ENCODE assay signal across 19 cellular contexts in the genomic region with DNA sequence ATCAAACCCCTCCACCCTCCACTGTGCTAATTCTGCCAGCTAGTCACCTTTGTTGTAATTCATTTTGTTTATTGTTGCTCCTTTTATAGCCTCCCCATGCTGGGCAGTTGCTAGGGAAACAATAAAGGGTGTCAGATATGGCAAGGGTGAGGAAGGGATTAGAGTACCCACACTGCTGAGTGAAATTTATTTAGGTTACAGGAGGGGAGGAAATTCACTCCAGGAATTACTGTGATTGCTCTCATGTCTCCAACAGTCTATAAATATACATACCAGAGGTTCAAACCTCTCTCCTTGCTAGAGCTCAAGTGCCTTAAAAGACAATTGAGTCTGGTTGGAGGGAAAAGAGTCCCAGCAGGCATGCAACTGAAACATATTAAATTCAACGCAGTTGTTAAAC.
A peak's percentile ranks its signal among the peaks of the same experiment; 100 is the strongest.
DNase-seq lines count a peak whose midpoint lies in the region; ATAC-seq and TF ChIP-seq lines count a peak whose summit lies in the region.
"Had no signal": no experiment of that assay in that cellular context is flagged by ENCODE, and none has a peak within 500 bp of the region (broad histone marks: within the 10 kb centered on the region; RNA-seq: fewer than 3 reads in every experiment).

No MANE protein-coding gene starts in this region.

- peak overlapping the region in 1 of 2 experiments; percentile 34 for H3K4ac ChIP-seq in mesenchymal stem cell (ENCODE audit: low read depth in 1 of 2, low read length in 2 of 2)

- no peak overlapping the region for H3K27ac ChIP-seq in mesenchymal stem cell (ENCODE audit: low read length, poor library complexity, severe bottlenecking)
- H3K27ac ChIP-seq: HL-60, lower lobe of right lung, SJSA1 had no signal

- H3K14ac ChIP-seq in mesenchymal stem cell (ENCODE audit: low read length in 2 of 2) = no peak overlapping the region

- peaks cover 4% of the 10 kb centered on the region for H3K4me1 ChIP-seq in mesenchymal stem cell (ENCODE audit: control insufficient read depth, insufficient read depth, low read depth, low read length)

- no peak overlapping the region for H2BK15ac ChIP-seq in mesenchymal stem cell (ENCODE audit: low read depth, poor library complexity, severe bottlenecking)

- DNase-seq in COR-L47 (lab: John Stamatoyannopoulos, UW) (peak; percentile 63), HEK293T (ENCODE audit: extremely low spot score) (peak; percentile 39), NCI-H345 treated with DMSO at 0.1 percent for 48 hours (lab: John Stamatoyannopoulos, UW; ENCODE audit: unreplicated experiment) (peak; percentile 76), mesenchymal stem cell (no peak), NOMO-1 treated with dmso at 0.1 percent for 144 hours (lab: John Stamatoyannopoulos, UW; ENCODE audit: unreplicated experiment) (no peak), SW480 (ENCODE audit: low spot score) (no peak)
- DNase-seq in activated CD8-positive, alpha-beta memory T cell treated with anti-CD3 and anti-CD28 coated beads, Interleukin-2, amount 50 U/mL, for 48 hours = no peak
- DNase-seq: activated CD4-positive, alpha-beta T cell treated with anti-CD3 and anti-CD28 coated beads for 48 hours; AML-193; DMS 273 treated with DMSO at 0.1 percent for 48 hours; Kasumi-1; lower lobe of right lung; NCI-H2171; retina; stimulated activated CD4-positive, alpha-beta T cell treated with anti-CD3 and anti-CD28 coated beads, Interleukin-2, amount 100 ng/mL, for 24 hours; T1000 had no signal

- H3K4me3 ChIP-seq in mesenchymal stem cell (ENCODE audit: insufficient read depth in 1 of 2, low read depth in 1 of 2, low read length in 2 of 2) = no peak overlapping the region
- H3K4me3 ChIP-seq: lower lobe of right lung, SJSA1 had no signal

- no peaks in the 10 kb centered on the region for H3K36me3 ChIP-seq in mesenchymal stem cell (ENCODE audit: control insufficient read depth in 1 of 2, insufficient read depth in 2 of 2, low read depth in 1 of 2, low read length in 2 of 2)
- H3K36me3 ChIP-seq: lower lobe of right lung, SJSA1 had no signal

- CTCF ChIA-PET in HEK293T (lab: Yijun Ruan, JAX) = interaction anchor here (1.1 kb wide), 1 partner anchor 35 kb away, joined by 4 read pairs; no protein-coding TSS in a partner anchor

- no peak overlapping the region for H2BK120ac ChIP-seq in mesenchymal stem cell (ENCODE audit: low read depth, low read length)

- no peak for ATAC-seq in HG03159 (IDR thresholded peaks at IDR 0.05; ENCODE audit: unreplicated experiment)
- ATAC-seq: lower lobe of right lung had no signal

- H3K79me1 ChIP-seq in mesenchymal stem cell (replicated peaks; ENCODE audit: low read length, poor library complexity, severe bottlenecking) = no peaks in the 10 kb centered on the region

- no peak overlapping the region for H3K23ac ChIP-seq in mesenchymal stem cell (ENCODE audit: low read length in 2 of 2)

- H3K18ac ChIP-seq in mesenchymal stem cell (ENCODE audit: low read depth in 1 of 2, low read length in 2 of 2) = peak overlapping the region; percentile 34 to 78

- H2AFZ ChIP-seq in mesenchymal stem cell (ENCODE audit: low read depth, low read length) = no peak overlapping the region

- no peaks in the 10 kb centered on the region for H3K9me3 ChIP-seq in mesenchymal stem cell (ENCODE audit: control insufficient read depth, low read length)
- H3K9me3 ChIP-seq: lower lobe of right lung, SJSA1 had no signal

- H4K91ac ChIP-seq in mesenchymal stem cell (ENCODE audit: low read length) = no peak overlapping the region

- 86% methylated on average over 1 of the region's 1 CpG for WGBS in mesenchymal stem cell

- H3K27me3 ChIP-seq in mesenchymal stem cell (ENCODE audit: control insufficient read depth in 1 of 2, insufficient read depth in 1 of 2, low read length in 2 of 2) = no peaks in the 10 kb centered on the region
- H3K27me3 ChIP-seq: SJSA1 had no signal

- H3K9ac ChIP-seq in mesenchymal stem cell (ENCODE audit: low read length) = no peak overlapping the region

- H3K4me2 ChIP-seq in mesenchymal stem cell (ENCODE audit: low read length, poor library complexity, severe bottlenecking) = no peak overlapping the region

- peak overlapping the region; percentile 18 to 73 for H2BK12ac ChIP-seq in mesenchymal stem cell (ENCODE audit: low read length in 2 of 2)

- POLR2A ChIA-PET in HEK293T (lab: Yijun Ruan, JAX) = interaction anchor here (1.9 kb wide), 1 partner anchor 103 kb away, joined by 7 read pairs; no protein-coding TSS in a partner anchor

- H4K8ac ChIP-seq in mesenchymal stem cell (ENCODE audit: low read length) = no peak overlapping the region

- no peak overlapping the region for H2BK5ac ChIP-seq in mesenchymal stem cell (ENCODE audit: low read depth, low read length, poor library complexity, severe bottlenecking)

- H2AK5ac ChIP-seq in mesenchymal stem cell (ENCODE audit: low read length, severe bottlenecking) = no peak overlapping the region

TF ChIP-seq in HEK293T, 16 proteins besides CTCF, POLR2A, EP300 and RAD21:
- TF ChIP-seq FOXM1 (IDR thresholded peaks at IDR 0.05; ENCODE audit: borderline replicate concordance) (no peak), SP1 (IDR thresholded peaks at IDR 0.05) (no peak), HDGF (IDR thresholded peaks at IDR 0.05; ENCODE audit: borderline replicate concordance) (no peak), ZNF384 (IDR thresholded peaks at IDR 0.05) (no peak)
- TF ChIP-seq, protein P1, sequence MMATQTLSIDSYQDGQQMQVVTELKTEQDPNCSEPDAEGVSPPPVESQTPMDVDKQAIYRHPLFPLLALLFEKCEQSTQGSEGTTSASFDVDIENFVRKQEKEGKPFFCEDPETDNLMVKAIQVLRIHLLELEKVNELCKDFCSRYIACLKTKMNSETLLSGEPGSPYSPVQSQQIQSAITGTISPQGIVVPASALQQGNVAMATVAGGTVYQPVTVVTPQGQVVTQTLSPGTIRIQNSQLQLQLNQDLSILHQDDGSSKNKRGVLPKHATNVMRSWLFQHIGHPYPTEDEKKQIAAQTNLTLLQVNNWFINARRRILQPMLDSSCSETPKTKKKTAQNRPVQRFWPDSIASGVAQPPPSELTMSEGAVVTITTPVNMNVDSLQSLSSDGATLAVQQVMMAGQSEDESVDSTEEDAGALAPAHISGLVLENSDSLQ (IDR thresholded peaks at IDR 0.05) = peak; percentile 81

Comparison
In these comparisons a context has a peak if more than half of its experiments do, and no peak if none do; other contexts are left out.
1. DNase-seq: peak in COR-L47 (single experiment), HEK293T (single experiment) and NCI-H345 treated with DMSO at 0.1 percent for 48 hours (single experiment); none in mesenchymal stem cell (single experiment), NOMO-1 treated with dmso at 0.1 percent for 144 hours (single experiment), activated CD8-positive, alpha-beta memory T cell treated with anti-CD3 and anti-CD28 coated beads, Interleukin-2, amount 50 U/mL, for 48 hours (single experiment) and SW480 (single experiment).